ENCODE assay signal across 25 cellular contexts in genomic region chr2:26494199-26494598, GRCh38. TPM values are rescaled to one million over a fixed set of nuclear protein-coding genes. Genes with fewer than 3 reads are reported as not detected.
"Had no signal": no experiment of that assay in that cellular context is flagged by ENCODE, and none has a peak within 500 bp of the region (broad histone marks: within the 10 kb centered on the region; RNA-seq: fewer than 3 reads in every experiment).

No MANE protein-coding gene starts in this region.

- H3K36me3 ChIP-seq: lower lobe of right lung, ovary, right lobe of liver, suprapubic skin, transverse colon, upper lobe of right lung, uterus had no signal

- H3K36me3 Mint-ChIP-seq: immature natural killer cell; naive thymus-derived CD8-positive, alpha-beta T cell had no signal

- DNase-seq: dorsolateral prefrontal cortex; effector CD4-positive, alpha-beta T cell; hypothalamus; immature natural killer cell; islet precursor cell; lower lobe of right lung; naive thymus-derived CD8-positive, alpha-beta T cell; nephron progenitor cell; occipital lobe; ovary; retina; small intestine; stimulated activated CD4-positive, alpha-beta T cell treated with anti-CD3 and anti-CD28 coated beads, Interleukin-12 subunit alpha, Interleukin-12 subunit beta, amount 100 ng/mL, for 4 hours; stimulated activated CD4-positive, alpha-beta T cell treated with anti-CD3 and anti-CD28 coated beads, Interleukin-1b, Interleukin-23, amount 100 ng/mL, for 48 hours; stimulated activated CD4-positive, alpha-beta T cell treated with anti-CD3 and anti-CD28 coated beads, Interleukin-4, amount 100 ng/mL, for 1 hour; stimulated activated CD8-positive, alpha-beta memory T cell treated with anti-CD3 and anti-CD28 coated beads, Interleukin-4, amount 100 ng/mL, for 48 hours; stimulated activated naive CD4-positive, alpha-beta T cell; stimulated activated naive CD8-positive, alpha-beta T cell treated with anti-CD3 and anti-CD28 coated beads, Interleukin-15, amount 100 ng/mL, for 72 hours; transverse colon; upper lobe of right lung; uterus had no signal

- H3K27ac ChIP-seq: dorsolateral prefrontal cortex, lower lobe of right lung, ovary, right lobe of liver, suprapubic skin, transverse colon, upper lobe of right lung, uterus had no signal

- H3K4me3 Mint-ChIP-seq: naive thymus-derived CD8-positive, alpha-beta T cell; nephron progenitor cell; stimulated activated naive CD8-positive, alpha-beta T cell treated with anti-CD3 and anti-CD28 coated beads, Interleukin-15, amount 100 ng/mL, for 72 hours had no signal

- H3K4me1 Mint-ChIP-seq: immature natural killer cell; naive thymus-derived CD8-positive, alpha-beta T cell had no signal

- H3K4me1 ChIP-seq: lower lobe of right lung, suprapubic skin, uterus had no signal

- H3K9me3 ChIP-seq: lower lobe of right lung, ovary, right lobe of liver, suprapubic skin, transverse colon, upper lobe of right lung, uterus had no signal

- H3K27ac Mint-ChIP-seq: immature natural killer cell, nephron progenitor cell had no signal

- H3K9me3 Mint-ChIP-seq: immature natural killer cell; naive thymus-derived CD8-positive, alpha-beta T cell; nephron progenitor cell; stimulated activated naive CD8-positive, alpha-beta T cell treated with anti-CD3 and anti-CD28 coated beads, Interleukin-15, amount 100 ng/mL, for 72 hours had no signal

- H3K27me3 ChIP-seq: ovary, right lobe of liver, upper lobe of right lung, uterus had no signal

- FAIRE-seq: frontal cortex, small intestine had no signal

- H3K4me3 ChIP-seq: dorsolateral prefrontal cortex, lower lobe of right lung, ovary, right lobe of liver, suprapubic skin, transverse colon, upper lobe of right lung, uterus had no signal

- ATAC-seq: left ventricle myocardium superior; naive thymus-derived CD8-positive, alpha-beta T cell had no signal

RNA-seq across cellular contexts. Expression of gene OTOF, which starts 16.3 kb away (rescaled TPM):
- total RNA-seq: left ventricle myocardium superior had no signal
